Comparison of ENCODE assay signal across 10 cellular contexts in genomic region chr3:19148768-19149091, GRCh38. TPM values are rescaled to one million over a fixed set of nuclear protein-coding genes. Genes with fewer than 3 reads are reported as not detected.
DNase-seq lines count a peak whose midpoint lies in the region; ATAC-seq, FAIRE-seq and TF ChIP-seq lines count a peak whose summit lies in the region.
"Had no signal": no experiment of that assay in that cellular context is flagged by ENCODE, and none has a peak within 500 bp of the region (broad histone marks: within the 10 kb centered on the region; RNA-seq: fewer than 3 reads in every experiment).

No MANE protein-coding gene starts in this region.

- H3K4me3 ChIP-seq in GM23338 (peak overlapping the region; percentile 90), esophagus squamous epithelium (peak overlapping the region in 3 of 4 donors; percentile 59 to 73 (median 60)), rectal smooth muscle tissue (ENCODE audit: low read length) (peak overlapping the region; percentile 54), brain microvascular endothelial cell (ENCODE audit: low read depth, low read length) (no peak overlapping the region), lower leg skin (ENCODE audit: low read depth, poor library complexity, severe bottlenecking) (no peak overlapping the region)

- no peak for DNase-seq in GM23338 (ENCODE audit: low spot score)
- no peak for DNase-seq in T-helper 17 cell
- no peak for DNase-seq in esophagus squamous epithelium (lab: John Stamatoyannopoulos, UW)
- DNase-seq in brain microvascular endothelial cell, result no peak
- no peak for DNase-seq in SKM-1 treated with dmso at 0.1 percent for 144 hours (lab: John Stamatoyannopoulos, UW; ENCODE audit: unreplicated experiment)
- DNase-seq in urothelium cell line (ENCODE audit: low spot score), result no peak
- no peak for DNase-seq in lower leg skin (ENCODE audit: low spot score in 2 of 2)
- DNase-seq: stimulated activated CD4-positive, alpha-beta T cell treated with anti-CD3 and anti-CD28 coated beads, Interleukin-1b, Interleukin-23, amount 100 ng/mL, for 48 hours had no signal

- ATAC-seq in GM23338, result no peak
- ATAC-seq in T-helper 17 cell, result no peak

- 4 to 11% methylated on average over 8 to 12 of the region's 12 CpGs for WGBS in esophagus squamous epithelium, 2 donors
- WGBS in lower leg skin, 2 donors, result 2 to 5% methylated on average over 12 of the region's 12 CpGs

- H3K27me3 ChIP-seq in GM23338 (ENCODE audit: insufficient read depth) (peaks cover 6% of the 10 kb centered on the region; the same call in 1 of the 2 replicates), esophagus squamous epithelium (peaks cover 0 to 50% (median 3%) of the 10 kb centered on the region in 4 donors), rectal smooth muscle tissue (ENCODE audit: control insufficient read depth, insufficient read depth, low read length) (no peaks in the 10 kb centered on the region), brain microvascular endothelial cell (replicated peaks) (peaks cover 9% of the 10 kb centered on the region)

- peak overlapping the region; percentile 99 for H3K4me2 ChIP-seq in GM23338

- peak overlapping the region; percentile 95 for H2AFZ ChIP-seq in GM23338

- H3K27ac Mint-ChIP-seq in GM23338 (no peak overlapping the region), T-helper 17 cell (no peak overlapping the region)

- intact Hi-C loops in esophagus squamous epithelium (cut with DNase I), result no loop called here
- intact Hi-C loops in lower leg skin (cut with DNase I; ENCODE audit: low total_unique reads), result no loop called here

- H3K9me3 Mint-ChIP-seq in GM23338, result no peaks in the 10 kb centered on the region; the same call in 2 of the 3 replicates

- H3K9me2 ChIP-seq in GM23338 (ENCODE audit: insufficient read depth), result no peaks in the 10 kb centered on the region; the same call in 1 of the 2 replicates

- no peak for TF ChIP-seq CTCF in GM23338 (conservative IDR thresholded peaks at IDR 0.05; ENCODE audit: low read depth in 2 of 2)
- TF ChIP-seq CTCF in esophagus squamous epithelium (IDR thresholded peaks at IDR 0.05), result no peak
- TF ChIP-seq CTCF in brain microvascular endothelial cell (IDR thresholded peaks at IDR 0.05; ENCODE audit: low read depth, low read length, missing control alignments), result no peak
- TF ChIP-seq CTCF in lower leg skin (IDR thresholded peaks at IDR 0.05), result no peak

- H3K79me2 ChIP-seq in GM23338 (replicated peaks; ENCODE audit: insufficient read depth), result peaks cover 20% of the 10 kb centered on the region; the same call in 1 of the 2 replicates

- H4K20me1 ChIP-seq in GM23338 (replicated peaks; ENCODE audit: insufficient read depth), result no peaks in the 10 kb centered on the region

- peaks cover 13% of the 10 kb centered on the region for H3K4me1 ChIP-seq in GM23338 (ENCODE audit: insufficient read depth)
- peaks cover 18 to 31% (median 19%) of the 10 kb centered on the region in 3 donors for H3K4me1 ChIP-seq in esophagus squamous epithelium
- peaks cover 4% of the 10 kb centered on the region for H3K4me1 ChIP-seq in rectal smooth muscle tissue (ENCODE audit: control insufficient read depth, insufficient read depth, low read length)

- H3K27ac ChIP-seq in GM23338 (ENCODE audit: low read depth) (no peak overlapping the region), esophagus squamous epithelium (no peak overlapping the region), rectal smooth muscle tissue (ENCODE audit: low read depth, low read length) (no peak overlapping the region), brain microvascular endothelial cell (no peak overlapping the region)

- peaks cover 2% of the 10 kb centered on the region; the same call in 2 of the 3 replicates for H3K36me3 Mint-ChIP-seq in GM23338 (ENCODE audit: low read depth)
- no peaks in the 10 kb centered on the region for H3K36me3 Mint-ChIP-seq in T-helper 17 cell (ENCODE audit: low read depth)

- H3K9me3 ChIP-seq in T-helper 17 cell (ENCODE audit: control insufficient read depth, low read length, poor library complexity, severe bottlenecking) (no peaks in the 10 kb centered on the region), esophagus squamous epithelium (peaks cover 0 to 8% (median 0%) of the 10 kb centered on the region in 3 donors)

- H3F3A ChIP-seq in GM23338 (replicated peaks; ENCODE audit: low read depth), result no peaks in the 10 kb centered on the region

- no peak overlapping the region for H3K9ac ChIP-seq in rectal smooth muscle tissue (ENCODE audit: low read length)

- H3K4me3 Mint-ChIP-seq in GM23338 (peak overlapping the region; percentile 82), T-helper 17 cell (peak overlapping the region; percentile 89)

- TF ChIP-seq POLR2A in esophagus squamous epithelium (IDR thresholded peaks at IDR 0.05) (no peak), lower leg skin (IDR thresholded peaks at IDR 0.05) (no peak)

- no peaks in the 10 kb centered on the region for H3K27me3 Mint-ChIP-seq in GM23338 (ENCODE audit: insufficient read depth, low read depth, poor library complexity)
- H3K27me3 Mint-ChIP-seq in T-helper 17 cell, result no peaks in the 10 kb centered on the region

- in situ Hi-C loops in brain microvascular endothelial cell (cut with HindIII; ENCODE audit: low pct_ligation_motif_present, low sequenced_read_pairs), result no loop called here

- H3K4me1 Mint-ChIP-seq in GM23338 (peaks cover 18% of the 10 kb centered on the region), T-helper 17 cell (peaks cover 17% of the 10 kb centered on the region)

- no peaks in the 10 kb centered on the region for H3K36me3 ChIP-seq in GM23338 (ENCODE audit: insufficient read depth)
- no peaks in the 10 kb centered on the region for H3K36me3 ChIP-seq in esophagus squamous epithelium
- H3K36me3 ChIP-seq in rectal smooth muscle tissue (ENCODE audit: control insufficient read depth, insufficient read depth, low read length), result no peaks in the 10 kb centered on the region
- no peaks in the 10 kb centered on the region for H3K36me3 ChIP-seq in brain microvascular endothelial cell (replicated peaks)

- FAIRE-seq in urothelium cell line (lab: Jason Lieb, UNC), result no peak

TF ChIP-seq in GM23338, 12 proteins besides CTCF, POLR2A, EP300 and RAD21 (continues in another document):
- TF ChIP-seq ZNF114 (CRISPR knock-in tag; IDR thresholded peaks at IDR 0.05), result no peak
- no peak for TF ChIP-seq ETS1 (IDR thresholded peaks at IDR 0.05)
- TF ChIP-seq STAT1 (IDR thresholded peaks at IDR 0.05; ENCODE audit: unreplicated experiment), result no peak
- no peak for TF ChIP-seq CREB1 (CRISPR knock-in tag; IDR thresholded peaks at IDR 0.05; ENCODE audit: low read depth)
- TF ChIP-seq ZNF331 (CRISPR knock-in tag; IDR thresholded peaks at IDR 0.05; ENCODE audit: low read depth), result no peak
- TF ChIP-seq EZH2phosphoT487 (IDR thresholded peaks at IDR 0.05; ENCODE audit: unreplicated experiment), result no peak

RNA-seq across cellular contexts. Expression of gene KCNH8, which starts 0.4 kb away (rescaled TPM):
- total RNA-seq in GM23338 (2014; rRNA removed; shearing (Covaris generic)), result 2.0 and 3.4 TPM in 2 replicates
- polyA plus RNA-seq in GM23338 (2016; fragmentation: Nextera tagmentation; extraction: Ambion mirVana), result 1.3 and 1.4 TPM in 2 replicates
- under 1 TPM in 1 of 2 donors, not detected in 1; 0.75 TPM for total RNA-seq in T-helper 17 cell
- under 1 TPM in 1 of 4 donors, not detected in 3; 0.57 TPM for total RNA-seq in esophagus squamous epithelium
- 1 to 10 TPM in 1 of 4 donors, under 1 TPM in 3; 0.34 to 1.2 (median 0.61) TPM for total RNA-seq in lower leg skin
- total RNA-seq: LHCN-M2 had no signal

Comparison
In these comparisons a context has a peak if more than half of its experiments do, and no peak if none do; other contexts are left out.
1. H3K4me3 ChIP-seq: peak in GM23338 (single experiment), esophagus squamous epithelium (3 of 4) and rectal smooth muscle tissue (single experiment); none in brain microvascular endothelial cell (single experiment) and lower leg skin (single experiment).